ENCODE assay signal across 27 cellular contexts in the genomic region with DNA sequence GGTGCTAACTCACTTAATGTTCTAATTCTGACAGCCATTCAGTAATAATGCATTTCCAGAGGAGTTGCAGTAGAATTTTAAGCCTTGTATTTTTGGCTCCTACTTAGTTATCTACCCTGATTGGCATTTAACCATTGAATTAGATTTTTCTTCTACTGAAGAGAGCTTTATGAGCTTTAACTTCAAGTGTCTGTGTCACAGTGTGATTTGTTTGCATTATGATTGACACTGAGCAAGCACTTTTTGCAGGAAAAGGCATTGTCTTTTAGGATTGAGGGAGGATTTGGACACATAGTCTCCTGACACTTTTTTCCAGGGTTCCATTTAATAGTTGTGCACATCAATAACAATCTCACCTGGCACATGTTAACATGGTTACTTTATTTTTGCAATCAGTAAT. TPM values are rescaled to one million over a fixed set of nuclear protein-coding genes. Genes with fewer than 3 reads are reported as not detected.
"Had no signal": no experiment of that assay in that cellular context is flagged by ENCODE, and none has a peak within 500 bp of the region (broad histone marks: within the 10 kb centered on the region; RNA-seq: fewer than 3 reads in every experiment).

No MANE protein-coding gene starts in this region.

- H3K27ac Mint-ChIP-seq: activated CD8-positive, alpha-beta memory T cell treated with anti-CD3 and anti-CD28 coated beads, Interleukin-2, amount 10 ng/mL, durations not matched to agents 7 days and 5 days; activated naive CD4-positive, alpha-beta T cell treated with anti-CD3 and anti-CD28 coated beads, Interleukin-2, amount 50 U/mL, for 24 hours; activated T-cell treated with anti-CD3 and anti-CD28 coated beads, Interleukin-2, amount 50 U/mL, for 24 hours; activated T-helper 1 cell treated with anti-CD3 and anti-CD28 coated beads, Interleukin-12 subunit alpha, Interleukin-12 subunit beta, Interleukin-2, Interleukin-4 antibody, amounts not matched to agents 30 ng/mL and 10 ng/mL and 1 ng/mL, durations not matched to agents 14 hours and 24 hours and 36 hours; T-helper 17 cell; WTC11 had no signal

- H3K4me1 Mint-ChIP-seq: activated CD8-positive, alpha-beta memory T cell treated with anti-CD3 and anti-CD28 coated beads, Interleukin-2, amount 10 ng/mL, durations not matched to agents 7 days and 5 days; activated naive CD4-positive, alpha-beta T cell treated with anti-CD3 and anti-CD28 coated beads, Interleukin-2, amount 50 U/mL, for 24 hours; central memory CD8-positive, alpha-beta T cell; T-helper 17 cell had no signal

- H3K36me3 ChIP-seq: breast epithelium had no signal

- DNase-seq: activated CD4-positive, alpha-beta T cell treated with anti-CD3 and anti-CD28 coated beads for 48 hours; activated CD4-positive, alpha-beta T cell treated with anti-CD3 and anti-CD28 coated beads, Interleukin-2, amount 50 U/mL, for 4 hours; activated CD4-positive, CD25-positive, alpha-beta regulatory T cell treated with anti-CD3 and anti-CD28 coated beads, Interleukin-2, amount 50 U/mL, for 72 hours; activated CD8-positive, alpha-beta memory T cell treated with anti-CD3 and anti-CD28 coated beads, Interleukin-2, amount 10 ng/mL, durations not matched to agents 7 days and 5 days; activated effector memory CD4-positive, alpha-beta T cell treated with Interleukin-2 at 50 U/mL for 16 hours; activated naive CD4-positive, alpha-beta T cell; activated T-cell treated with anti-CD3 and anti-CD28 coated beads, Interleukin-2, amount 50 U/mL, for 24 hours; aorta; cortex of kidney; Kasumi-1; KBM-7; NCI-H1048; NCI-H1436 treated with DMSO at 0.1 percent for 48 hours; NCI-H187; NCI-H2107; NCI-H446 treated with DMSO at 0.1 percent for 48 hours; NCI-H524 treated with DMSO at 0.1 percent for 48 hours; PC-3; SHP77; T-helper 17 cell; T-helper 9 cell had no signal

- H3K4me3 ChIP-seq: breast epithelium had no signal

- H3K4me3 Mint-ChIP-seq: activated CD8-positive, alpha-beta memory T cell treated with anti-CD3 and anti-CD28 coated beads, Interleukin-2, amount 10 ng/mL, durations not matched to agents 7 days and 5 days; activated naive CD4-positive, alpha-beta T cell treated with anti-CD3 and anti-CD28 coated beads, Interleukin-2, amount 50 U/mL, for 24 hours; activated T-cell treated with anti-CD3 and anti-CD28 coated beads, Interleukin-2, amount 50 U/mL, for 24 hours; activated T-helper 1 cell treated with anti-CD3 and anti-CD28 coated beads, Interleukin-12 subunit alpha, Interleukin-12 subunit beta, Interleukin-2, Interleukin-4 antibody, amounts not matched to agents 30 ng/mL and 10 ng/mL and 1 ng/mL, durations not matched to agents 14 hours and 24 hours and 36 hours; central memory CD8-positive, alpha-beta T cell; T-helper 17 cell; WTC11 had no signal

- H3K27me3 ChIP-seq: breast epithelium had no signal

- FAIRE-seq: RCC 7860 had no signal

- H3K9me3 Mint-ChIP-seq: activated naive CD4-positive, alpha-beta T cell treated with anti-CD3 and anti-CD28 coated beads, Interleukin-2, amount 50 U/mL, for 24 hours; activated T-cell treated with anti-CD3 and anti-CD28 coated beads, Interleukin-2, amount 50 U/mL, for 24 hours; activated T-helper 1 cell treated with anti-CD3 and anti-CD28 coated beads, Interleukin-12 subunit alpha, Interleukin-12 subunit beta, Interleukin-2, Interleukin-4 antibody, amounts not matched to agents 30 ng/mL and 10 ng/mL and 1 ng/mL, durations not matched to agents 14 hours and 24 hours and 36 hours; central memory CD8-positive, alpha-beta T cell had no signal

- ATAC-seq: activated CD8-positive, alpha-beta memory T cell treated with anti-CD3 and anti-CD28 coated beads, Interleukin-2, amount 10 ng/mL, durations not matched to agents 7 days and 5 days; PC-3; T-helper 17 cell; WTC11 had no signal

RNA-seq across cellular contexts. Expression of gene LYPD6, which starts 26.7 kb away (rescaled TPM):
- total RNA-seq: activated CD8-positive, alpha-beta memory T cell treated with anti-CD3 and anti-CD28 coated beads, Interleukin-2, amount 10 ng/mL, durations not matched to agents 7 days and 5 days; activated T-helper 1 cell treated with anti-CD3 and anti-CD28 coated beads, Interleukin-12 subunit alpha, Interleukin-12 subunit beta, Interleukin-2, Interleukin-4 antibody, amounts not matched to agents 30 ng/mL and 10 ng/mL and 1 ng/mL, durations not matched to agents 14 hours and 24 hours and 36 hours; T-helper 17 cell had no signal
